Comparison of ENCODE assay signal across 11 cellular contexts in genomic region chr14:81055971-81056370, GRCh38.
"Had no signal": no experiment of that assay in that cellular context is flagged by ENCODE, and none has a peak within 500 bp of the region (broad histone marks: within the 10 kb centered on the region; RNA-seq: fewer than 3 reads in every experiment).

No MANE protein-coding gene starts in this region.

- H2AFZ ChIP-seq: GM23248, GM23338 had no signal

- H3K4me3 ChIP-seq: GM23248, GM23338, HAP-1 had no signal

- H3K4me1 ChIP-seq: HAP-1 had no signal

- H3K9me3 ChIP-seq: HAP-1 had no signal

- H3K9ac ChIP-seq: GM23248 had no signal

- FAIRE-seq: H1, H54 had no signal

- DNase-seq: GM23248, GOT3, H7, H9, HCEC 1CT, HFFc6 had no signal

- H3K36me3 ChIP-seq: HAP-1 had no signal

- ATAC-seq: GM23338, HCT116 had no signal

- H3K27ac ChIP-seq: GM23248 had no signal

- H3K4me2 ChIP-seq: GM23338 had no signal
